17 cellular contexts compared by ENCODE assay signal in the genomic region with DNA sequence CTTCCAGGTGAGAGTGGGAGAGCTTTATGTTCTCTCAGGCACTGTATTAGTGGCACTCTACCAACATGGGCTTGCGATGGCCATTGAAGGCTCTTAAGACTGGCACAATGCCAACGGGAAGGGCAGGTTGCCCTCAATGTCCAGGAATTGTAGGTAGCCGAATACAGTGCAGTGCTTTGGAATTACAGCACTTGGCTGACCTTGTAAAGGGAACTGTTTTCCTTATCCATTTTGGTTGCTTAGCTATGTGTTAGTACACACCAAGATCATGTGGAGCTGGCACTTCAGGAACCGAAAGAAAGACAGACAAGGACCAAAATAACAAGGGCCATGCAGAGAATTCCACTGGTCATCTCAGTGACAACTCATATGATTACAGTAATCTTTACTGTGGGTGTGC.
A peak's percentile ranks its signal among the peaks of the same experiment; 100 is the strongest.
DNase-seq lines count a peak whose midpoint lies in the region; ATAC-seq, FAIRE-seq and TF ChIP-seq lines count a peak whose summit lies in the region.
"Had no signal": no experiment of that assay in that cellular context is flagged by ENCODE, and none has a peak within 500 bp of the region (broad histone marks: within the 10 kb centered on the region; RNA-seq: fewer than 3 reads in every experiment).

No MANE protein-coding gene starts in this region.

- CTCF ChIA-PET in K562 (lab: Yijun Ruan, JAX; ENCODE audit: low intra/inter-chr PET ratio): no interaction called here

- ATAC-seq in K562: no peak
- peak; percentile 26 for ATAC-seq in sciatic nerve
- no peak for ATAC-seq in GM19452 (IDR thresholded peaks at IDR 0.05; ENCODE audit: unreplicated experiment)
- ATAC-seq: activated CD4-positive, alpha-beta T cell treated with anti-CD3 and anti-CD28 coated beads for 36 hours; activated naive CD8-positive, alpha-beta T cell treated with anti-CD3 and anti-CD28 coated beads, Interleukin-2, amount 50 U/mL, for 24 hours had no signal

- POLR2A ChIA-PET in K562 (lab: Yijun Ruan, JAX): no interaction called here

- TF ChIP-seq EP300 in Ishikawa (IDR thresholded peaks at IDR 0.05; ENCODE audit: borderline replicate concordance) (no peak), K562 (IDR thresholded peaks at IDR 0.05; ENCODE audit: low read length) (no peak)

- no peak overlapping the region for H3K27ac ChIP-seq in K562 (ENCODE audit: extremely low read depth, low read depth, low read length)
- H3K27ac ChIP-seq: BLaER1, epithelial cell of prostate had no signal

- 3% methylated on average over 4 of the region's 4 CpGs for WGBS in K562 (ENCODE audit: insufficient coverage, low coverage, missing lambda C conversion rate)

- no peaks in the 10 kb centered on the region for H3K4me1 ChIP-seq in K562 (replicated peaks in 1 of 2; ENCODE audit: control insufficient read depth in 2 of 2, insufficient read depth in 2 of 2, low read length in 2 of 2)
- H3K4me1 ChIP-seq: BLaER1 had no signal

- no peaks in the 10 kb centered on the region for H4K20me1 ChIP-seq in K562 (replicated peaks; ENCODE audit: control insufficient read depth, insufficient read depth, low read length)
- H4K20me1 ChIP-seq: BLaER1 had no signal

- no peak overlapping the region for H2AFZ ChIP-seq in K562 (ENCODE audit: low read depth, low read length)

- no peak for TF ChIP-seq POLR2A in K562 (conservative IDR thresholded peaks at IDR 0.05)

- FAIRE-seq in K562 (lab: Jason Lieb, UNC): no peak
- FAIRE-seq: RCC 7860 had no signal

- H3K9me1 ChIP-seq in K562 (ENCODE audit: control insufficient read depth, insufficient read depth, low read length): no peaks in the 10 kb centered on the region

- intact Hi-C loops in K562 (cut with micrococcal nuclease) (no loop called here), sciatic nerve (cut with DNase I) (no loop called here)

- no peak for TF ChIP-seq CTCF in K562 (IDR thresholded peaks at IDR 0.05 in 2 of 3, conservative IDR thresholded peaks at IDR 0.05 in 1 of 3; ENCODE audit: insufficient read depth in 2 of 3, low read depth in 1 of 3, low read length in 3 of 3)

- H3K4me2 ChIP-seq in K562 (ENCODE audit: insufficient read depth, low read length): no peak overlapping the region
- H3K4me2 ChIP-seq: BLaER1 had no signal

- H3K27me3 ChIP-seq in K562 (ENCODE audit: control insufficient read depth in 2 of 2, insufficient read depth in 2 of 2, low read length in 2 of 2): no peaks in the 10 kb centered on the region
- H3K27me3 ChIP-seq: BLaER1 had no signal

- in situ Hi-C loops in K562 (cut with MboI): no loop called here
- in situ Hi-C loops in G401 (cut with HindIII; ENCODE audit: low sequenced_read_pairs): no loop called here

- H3K9me3 ChIP-seq in K562 (replicated peaks; ENCODE audit: control insufficient read depth, insufficient read depth, low read depth, low read length): no peaks in the 10 kb centered on the region

- no peak overlapping the region for H3K9ac ChIP-seq in K562 (ENCODE audit: insufficient read depth in 1 of 2, low read depth in 2 of 2, low read length in 2 of 2)
- H3K9ac ChIP-seq: BLaER1 had no signal

- no TSS peak for BruUV-seq in K562 (replicated peaks; lab: Mats Ljungman, UMichigan)

- no peak; the same call in 1 of the 2 replicates for TF ChIP-seq RAD21 in Ishikawa (IDR thresholded peaks at IDR 0.05; ENCODE audit: low read depth)
- TF ChIP-seq RAD21 in K562 (CRISPR knock-in tag; conservative IDR thresholded peaks at IDR 0.05 in 1 of 2, IDR thresholded peaks at IDR 0.05 in 1 of 2): no peak

- H3K36me3 ChIP-seq in K562 (ENCODE audit: control insufficient read depth, insufficient read depth, low read length): no peaks in the 10 kb centered on the region
- H3K36me3 ChIP-seq: BLaER1 had no signal

- no peaks in the 10 kb centered on the region for H3K79me2 ChIP-seq in K562 (ENCODE audit: control insufficient read depth, insufficient read depth, low read length)

- H3K4me3 ChIP-seq in K562: no peak overlapping the region
- H3K4me3 ChIP-seq: BLaER1 had no signal

- no peak for DNase-seq in K562 (ENCODE audit: extremely low read depth in 1 of 4, low spot score in 3 of 4)
- DNase-seq in islet precursor cell: peak; percentile 24
- no peak for DNase-seq in sciatic nerve (ENCODE audit: low spot score)
- no peak for DNase-seq in G401 (ENCODE audit: low spot score)
- DNase-seq in dedifferentiated amniotic fluid mesenchymal stem cell (ENCODE audit: extremely low spot score): no peak
- no peak for DNase-seq in HCEC 1CT
- DNase-seq: activated CD4-positive, alpha-beta T cell treated with anti-CD3 and anti-CD28 coated beads for 36 hours; activated naive CD8-positive, alpha-beta T cell treated with anti-CD3 and anti-CD28 coated beads, Interleukin-2, amount 50 U/mL, for 24 hours; activated T-cell treated with anti-CD3 and anti-CD28 coated beads, Interleukin-2, amount 50 U/mL, for 24 hours; NCI-H1092; stimulated activated CD4-positive, alpha-beta T cell treated with anti-CD3 and anti-CD28 coated beads, Interleukin-2, amount 100 ng/mL, for 24 hours; T-helper 2 cell had no signal

TF ChIP-seq in Ishikawa, 13 proteins besides CTCF, POLR2A, EP300 and RAD21:
- TF ChIP-seq NFIC (IDR thresholded peaks at IDR 0.05) (peak; percentile 84), TAF1 (IDR thresholded peaks at IDR 0.05; ENCODE audit: low read depth) (no peak)

TF ChIP-seq in K562, 482 proteins besides CTCF, POLR2A, EP300 and RAD21:
- TF ChIP-seq NFIC (IDR thresholded peaks at IDR 0.05): peak; percentile 65; the same call in 1 of the 2 replicates
- no peak for TF ChIP-seq DACH1 (IDR thresholded peaks at IDR 0.05; ENCODE audit: partially characterized antibody)
TF ChIP-seq in K562: peak in this region for 1.
